In the genomic region with DNA sequence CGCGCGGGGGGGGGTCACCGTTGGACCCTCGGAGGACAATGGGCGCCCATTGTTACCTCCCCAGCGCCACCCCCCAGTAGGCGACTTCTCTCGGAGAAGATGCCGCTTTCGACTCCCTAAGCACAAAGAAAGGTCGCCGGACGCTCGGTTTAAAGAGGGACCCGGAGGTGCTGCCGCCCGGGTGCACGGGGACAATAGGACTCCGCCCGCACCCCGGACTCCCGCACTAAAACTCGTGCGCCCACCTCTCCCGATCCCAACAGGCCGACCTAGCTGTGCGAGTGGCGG, we compare ENCODE assay signal across 8 cellular contexts. TPM values are rescaled to one million over a fixed set of nuclear protein-coding genes. Genes with fewer than 3 reads are reported as not detected.
DNase-seq lines count a peak whose midpoint lies in the region; ATAC-seq and TF ChIP-seq lines count a peak whose summit lies in the region.

No MANE protein-coding gene starts in this region.

- ATAC-seq in HG03159 (IDR thresholded peaks at IDR 0.05; ENCODE audit: unreplicated experiment), result peak; percentile 29

- H3K9ac ChIP-seq in iPS-18a (ENCODE audit: low read length), result peak overlapping the region; percentile 77

- no peak for TF ChIP-seq CTCF in stomach (IDR thresholded peaks at IDR 0.05)

- intact Hi-C loops in activated T-helper 1 cell treated with anti-CD3 and anti-CD28 coated beads, Interleukin-12 subunit alpha, Interleukin-12 subunit beta, Interleukin-2, Interleukin-4 antibody, amounts not matched to agents 30 ng/mL and 10 ng/mL and 1 ng/mL, durations not matched to agents 14 hours and 24 hours and 36 hours (cut with micrococcal nuclease), result loop anchor here (1.0 to 10.0 kb wide), 12 partner anchors 13 to 440 kb away; partner anchors contain the start of genes CEBPZ, CYP1B1 and NDUFAF7
- intact Hi-C loops in stomach (cut with DNase I; ENCODE audit: low total_unique reads), result no loop called here

- peaks cover 38% of the 10 kb centered on the region for H3K4me1 Mint-ChIP-seq in activated T-helper 1 cell treated with anti-CD3 and anti-CD28 coated beads, Interleukin-12 subunit alpha, Interleukin-12 subunit beta, Interleukin-2, Interleukin-4 antibody, amounts not matched to agents 30 ng/mL and 10 ng/mL and 1 ng/mL, durations not matched to agents 14 hours and 24 hours and 36 hours (ENCODE audit: low read depth)

- WGBS in stomach, 5 donors, result 0 to 1% (median 0%) methylated on average over 13 to 29 of the region's 29 CpGs

- H3K27ac Mint-ChIP-seq in activated T-helper 1 cell treated with anti-CD3 and anti-CD28 coated beads, Interleukin-12 subunit alpha, Interleukin-12 subunit beta, Interleukin-2, Interleukin-4 antibody, amounts not matched to agents 30 ng/mL and 10 ng/mL and 1 ng/mL, durations not matched to agents 14 hours and 24 hours and 36 hours, result peak overlapping the region; percentile 58

- H3K27ac ChIP-seq in iPS-18a (ENCODE audit: low read length) (no peak overlapping the region), stomach (peak overlapping the region; percentile 89 to 96 (median 94))

- H3K36me3 ChIP-seq in iPS-18a (ENCODE audit: control insufficient read depth, low read depth, low read length), result no peaks in the 10 kb centered on the region
- H3K36me3 ChIP-seq in stomach, result no peaks in the 10 kb centered on the region

- H3K27me3 ChIP-seq in iPS-18a (ENCODE audit: control insufficient read depth, insufficient read depth, low read length) (peaks cover 6% of the 10 kb centered on the region), stomach (no peaks in the 10 kb centered on the region)

- H3K4me3 ChIP-seq in iPS-18a (ENCODE audit: low read length) (peak overlapping the region; percentile 97), stomach (peak overlapping the region; percentile 66 to 90 (median 78))

- DNase-seq in NCI-H345 treated with DMSO at 0.1 percent for 48 hours (lab: John Stamatoyannopoulos, UW; ENCODE audit: unreplicated experiment) (peak; percentile 45), NCI-H345 (lab: John Stamatoyannopoulos, UW) (no peak), stomach (no peak), NCI-H1694 (lab: John Stamatoyannopoulos, UW) (no peak), COLO668 (lab: John Stamatoyannopoulos, UW; ENCODE audit: unreplicated experiment) (no peak)
- DNase-seq in activated T-helper 1 cell treated with anti-CD3 and anti-CD28 coated beads, Interleukin-12 subunit alpha, Interleukin-12 subunit beta, Interleukin-2, Interleukin-4 antibody, amounts not matched to agents 30 ng/mL and 10 ng/mL and 1 ng/mL, durations not matched to agents 14 hours and 24 hours and 36 hours (ENCODE audit: low spot score), result no peak

- no peak for TF ChIP-seq EP300 in stomach (IDR thresholded peaks at IDR 0.05)

- no peak for TF ChIP-seq POLR2A in stomach (IDR thresholded peaks at IDR 0.05)

- H3K9me3 ChIP-seq in iPS-18a (ENCODE audit: control insufficient read depth, low read depth, low read length) (no peaks in the 10 kb centered on the region), stomach (no peaks in the 10 kb centered on the region)

- peak overlapping the region; percentile 82 for H3K4me3 Mint-ChIP-seq in activated T-helper 1 cell treated with anti-CD3 and anti-CD28 coated beads, Interleukin-12 subunit alpha, Interleukin-12 subunit beta, Interleukin-2, Interleukin-4 antibody, amounts not matched to agents 30 ng/mL and 10 ng/mL and 1 ng/mL, durations not matched to agents 14 hours and 24 hours and 36 hours

- no peaks in the 10 kb centered on the region for H3K36me3 Mint-ChIP-seq in activated T-helper 1 cell treated with anti-CD3 and anti-CD28 coated beads, Interleukin-12 subunit alpha, Interleukin-12 subunit beta, Interleukin-2, Interleukin-4 antibody, amounts not matched to agents 30 ng/mL and 10 ng/mL and 1 ng/mL, durations not matched to agents 14 hours and 24 hours and 36 hours (ENCODE audit: low read depth)

- peaks cover 5% of the 10 kb centered on the region for H3K27me3 Mint-ChIP-seq in activated T-helper 1 cell treated with anti-CD3 and anti-CD28 coated beads, Interleukin-12 subunit alpha, Interleukin-12 subunit beta, Interleukin-2, Interleukin-4 antibody, amounts not matched to agents 30 ng/mL and 10 ng/mL and 1 ng/mL, durations not matched to agents 14 hours and 24 hours and 36 hours (ENCODE audit: insufficient read depth)

- peaks cover 37% of the 10 kb centered on the region for H3K4me1 ChIP-seq in iPS-18a (ENCODE audit: control insufficient read depth, low read depth, low read length)
- H3K4me1 ChIP-seq in stomach, result peaks cover 22 to 73% (median 40%) of the 10 kb centered on the region in 4 donors

- H3K9me3 Mint-ChIP-seq in activated T-helper 1 cell treated with anti-CD3 and anti-CD28 coated beads, Interleukin-12 subunit alpha, Interleukin-12 subunit beta, Interleukin-2, Interleukin-4 antibody, amounts not matched to agents 30 ng/mL and 10 ng/mL and 1 ng/mL, durations not matched to agents 14 hours and 24 hours and 36 hours, result no peaks in the 10 kb centered on the region

RNA-seq across cellular contexts. Expression of gene CDC42EP3, which starts 0.3 kb away (rescaled TPM):
- total RNA-seq in activated T-helper 1 cell treated with anti-CD3 and anti-CD28 coated beads, Interleukin-12 subunit alpha, Interleukin-12 subunit beta, Interleukin-2, Interleukin-4 antibody, amounts not matched to agents 30 ng/mL and 10 ng/mL and 1 ng/mL, durations not matched to agents 14 hours and 24 hours and 36 hours, result 10.1 and 10.7 TPM in 2 replicates
- total RNA-seq in stomach, result 10 to 100 TPM; 16.2 to 89.7 (median 26.3) TPM
- 1 to 10 TPM; 6.7 to 8.9 (median 6.7) TPM for polyA plus RNA-seq in stomach
